Comparison of ENCODE assay signal across 13 cellular contexts in the genomic region with DNA sequence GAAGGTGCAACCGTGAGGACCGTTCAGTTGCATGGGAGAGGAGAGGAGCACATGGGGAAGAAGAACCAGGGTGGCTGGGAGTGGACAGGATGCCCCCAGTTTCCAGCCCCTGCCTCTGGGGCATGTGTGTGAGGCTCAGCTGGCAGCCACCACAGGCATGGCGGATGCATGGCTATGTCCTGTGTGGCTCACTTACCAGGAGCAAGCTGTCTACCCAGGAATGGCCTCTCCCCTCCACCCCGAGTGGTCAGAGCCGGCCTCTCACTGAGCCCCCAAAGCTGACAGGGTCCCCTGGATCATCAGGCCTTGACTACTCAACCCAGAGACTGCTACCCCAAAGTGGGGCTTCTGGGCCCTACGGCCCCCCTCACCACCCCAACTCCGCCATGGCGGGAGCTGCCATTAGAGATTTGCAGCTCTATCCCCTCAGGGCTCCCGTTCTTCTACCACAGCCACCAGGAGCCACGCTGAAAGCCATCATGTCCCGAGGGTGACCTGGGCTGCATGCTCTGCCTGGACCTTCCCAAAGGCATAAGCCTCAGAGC.
DNase-seq lines count a peak whose midpoint lies in the region; ATAC-seq and TF ChIP-seq lines count a peak whose summit lies in the region.
"Had no signal": no experiment of that assay in that cellular context is flagged by ENCODE, and none has a peak within 500 bp of the region (broad histone marks: within the 10 kb centered on the region; RNA-seq: fewer than 3 reads in every experiment).

No MANE protein-coding gene starts in this region.

- H3K9me3 ChIP-seq in RWPE2 (ENCODE audit: severe bottlenecking): no peaks in the 10 kb centered on the region
- H3K9me3 ChIP-seq in trophoblast cell (ENCODE audit: insufficient read depth, low read depth, low read length): peaks cover 5% of the 10 kb centered on the region
- no peaks in the 10 kb centered on the region for H3K9me3 ChIP-seq in HAP-1
- peaks cover 0 to 3% (median 0%) of the 10 kb centered on the region in 11 donors for H3K9me3 ChIP-seq in heart right ventricle

- intact Hi-C loops in heart right ventricle (cut with DNase I): no loop called here

- H4K8ac ChIP-seq in mesendoderm (ENCODE audit: low read depth, low read length) (no peak overlapping the region), trophoblast cell (ENCODE audit: low read depth, low read length) (no peak overlapping the region)

- H2AK5ac ChIP-seq in mesendoderm (ENCODE audit: low read length) (no peak overlapping the region), trophoblast cell (ENCODE audit: low read length) (peak overlapping the region; percentile 50)

- H3K36me3 ChIP-seq in RWPE2 (ENCODE audit: low read depth) (no peaks in the 10 kb centered on the region), mesendoderm (ENCODE audit: control insufficient read depth, insufficient read depth, low read length) (no peaks in the 10 kb centered on the region), trophoblast cell (ENCODE audit: control insufficient read depth in 1 of 2, insufficient read depth in 2 of 2, low read length in 2 of 2) (no peaks in the 10 kb centered on the region), HAP-1 (replicated peaks) (no peaks in the 10 kb centered on the region), heart right ventricle (no peaks in the 10 kb centered on the region)
- H3K36me3 ChIP-seq: BLaER1 treated with 17β-estradiol and CSF1 and Interleukin-3, amounts not matched to agents 10 nM and 100 nM had no signal

- WGBS in mesendoderm (ENCODE audit: extremely low coverage, insufficient coverage, low lambda C conversion rate): no CpG with 5 or more reads among the region's 11 CpGs
- no CpG with 5 or more reads among the region's 11 CpGs for WGBS in trophoblast cell (ENCODE audit: extremely low coverage, insufficient coverage, insufficient read length)
- 98 to 99% methylated on average over 11 of the region's 11 CpGs for WGBS in heart right ventricle, 2 donors

- H3K4me3 ChIP-seq in RWPE2 (ENCODE audit: severe bottlenecking) (no peak overlapping the region), mesendoderm (ENCODE audit: low read length) (no peak overlapping the region), trophoblast cell (ENCODE audit: low read depth, low read length) (no peak overlapping the region), HAP-1 (no peak overlapping the region), heart right ventricle (no peak overlapping the region)
- H3K4me3 ChIP-seq: BLaER1 treated with 17β-estradiol and CSF1 and Interleukin-3, amounts not matched to agents 10 nM and 100 nM had no signal

- in situ Hi-C loops in HAP-1 (cut with MboI; ENCODE audit: low sequenced_read_pairs): no loop called here

- H3K79me2 ChIP-seq in mesendoderm (ENCODE audit: control insufficient read depth, insufficient read depth, low read length) (no peaks in the 10 kb centered on the region), trophoblast cell (ENCODE audit: control insufficient read depth, insufficient read depth, low read length, poor library complexity) (peaks cover 2% of the 10 kb centered on the region)

- H2BK12ac ChIP-seq in trophoblast cell (ENCODE audit: low read length): peak overlapping the region; percentile 73

- H3K4ac ChIP-seq in mesendoderm (ENCODE audit: low read depth, low read length) (no peak overlapping the region), trophoblast cell (ENCODE audit: low read depth, low read length) (no peak overlapping the region)

- H3K4me2 ChIP-seq in mesendoderm (ENCODE audit: low read length): no peak overlapping the region
- no peak overlapping the region for H3K4me2 ChIP-seq in trophoblast cell (ENCODE audit: low read length)
- H3K4me2 ChIP-seq: BLaER1 treated with 17β-estradiol and CSF1 and Interleukin-3, amounts not matched to agents 10 nM and 100 nM had no signal

- H3K18ac ChIP-seq in mesendoderm (ENCODE audit: low read length): no peak overlapping the region
- no peak overlapping the region for H3K18ac ChIP-seq in trophoblast cell (ENCODE audit: low read length)

- H4K5ac ChIP-seq in mesendoderm (ENCODE audit: low read length): no peak overlapping the region

- no peak overlapping the region for H2BK15ac ChIP-seq in mesendoderm (replicated peaks; ENCODE audit: low read depth)

- H2BK5ac ChIP-seq in mesendoderm (ENCODE audit: low read length): no peak overlapping the region
- H2BK5ac ChIP-seq in trophoblast cell (ENCODE audit: low read depth, low read length, poor library complexity): no peak overlapping the region

- H3K27me3 ChIP-seq in RWPE2 (ENCODE audit: insufficient read depth, poor library complexity, severe bottlenecking): no peaks in the 10 kb centered on the region
- H3K27me3 ChIP-seq in mesendoderm (ENCODE audit: insufficient read depth, low read length, poor library complexity): no peaks in the 10 kb centered on the region
- H3K27me3 ChIP-seq in trophoblast cell (ENCODE audit: insufficient read depth, low read length): no peaks in the 10 kb centered on the region
- H3K27me3 ChIP-seq in HAP-1 (ENCODE audit: low read depth): no peaks in the 10 kb centered on the region
- H3K27me3 ChIP-seq in heart right ventricle: no peaks in the 10 kb centered on the region

- no peak overlapping the region for H3K9ac ChIP-seq in mesendoderm (ENCODE audit: low read length)
- no peak overlapping the region for H3K9ac ChIP-seq in trophoblast cell (ENCODE audit: low read length)
- H3K9ac ChIP-seq: BLaER1 treated with 17β-estradiol and CSF1 and Interleukin-3, amounts not matched to agents 10 nM and 100 nM had no signal

- TF ChIP-seq CTCF in RWPE2 (IDR thresholded peaks at IDR 0.05; ENCODE audit: poor library complexity, severe bottlenecking) (no peak), heart right ventricle (IDR thresholded peaks at IDR 0.05) (no peak)

- peak overlapping the region; percentile 10 for H4K91ac ChIP-seq in trophoblast cell (ENCODE audit: low read depth, low read length)

- H3K14ac ChIP-seq in trophoblast cell (ENCODE audit: low read length): no peak overlapping the region

- H2AFZ ChIP-seq in trophoblast cell (ENCODE audit: insufficient read depth, low read length, poor library complexity): no peak overlapping the region

- H2BK120ac ChIP-seq in mesendoderm (ENCODE audit: low read depth, low read length): no peak overlapping the region
- no peak overlapping the region for H2BK120ac ChIP-seq in trophoblast cell (ENCODE audit: insufficient read depth, low read length, poor library complexity)

- H4K12ac ChIP-seq in trophoblast cell (ENCODE audit: low read depth, low read length): no peak overlapping the region

- H3K56ac ChIP-seq in mesendoderm (ENCODE audit: low read length): peak overlapping the region; percentile 15

- H3K79me1 ChIP-seq in mesendoderm (ENCODE audit: low read length) (no peaks in the 10 kb centered on the region), trophoblast cell (ENCODE audit: low read length) (peaks cover 34% of the 10 kb centered on the region)

- H3K23ac ChIP-seq in mesendoderm (ENCODE audit: low read length) (no peak overlapping the region), trophoblast cell (ENCODE audit: low read length) (no peak overlapping the region)

- H3K4me1 ChIP-seq in RWPE2 (ENCODE audit: insufficient read depth, poor library complexity, severe bottlenecking) (peaks cover 26% of the 10 kb centered on the region), mesendoderm (ENCODE audit: control insufficient read depth, low read depth, low read length) (no peaks in the 10 kb centered on the region), trophoblast cell (ENCODE audit: control insufficient read depth in 1 of 2, insufficient read depth in 2 of 2, low read length in 2 of 2) (peaks cover 24 to 30% of the 10 kb centered on the region in 2 experiments), HAP-1 (peaks cover 10% of the 10 kb centered on the region), heart right ventricle (peaks cover 0 to 19% (median 5%) of the 10 kb centered on the region in 9 donors)

- no peak for ATAC-seq in RWPE2 (ENCODE audit: low read depth)
- ATAC-seq in heart right ventricle: no peak
- ATAC-seq: CD8-positive, alpha-beta T cell had no signal

- peak; percentile 40 for DNase-seq in RWPE2 (ENCODE audit: low spot score)
- no peak for DNase-seq in mesendoderm
- no peak for DNase-seq in trophoblast cell
- DNase-seq in HAP-1 (ENCODE audit: low spot score in 2 of 2): no peak
- no peak for DNase-seq in stimulated activated naive CD4-positive, alpha-beta T cell (lab: John Stamatoyannopoulos, UW)
- no peak for DNase-seq in heart right ventricle
- DNase-seq: Calu3; CD8-positive, alpha-beta T cell; DMS79 treated with DMSO at 0.1 percent for 48 hours; GF-D8; HCEC 1CT had no signal

- H3K27ac ChIP-seq in RWPE2 (ENCODE audit: poor library complexity, severe bottlenecking): no peak overlapping the region
- no peak overlapping the region for H3K27ac ChIP-seq in mesendoderm (ENCODE audit: low read depth, low read length)
- H3K27ac ChIP-seq in trophoblast cell (ENCODE audit: low read depth, low read length): no peak overlapping the region
- H3K27ac ChIP-seq in heart right ventricle: no peak overlapping the region
- H3K27ac ChIP-seq: BLaER1 treated with 17β-estradiol and CSF1 and Interleukin-3, amounts not matched to agents 10 nM and 100 nM; HL-60 had no signal
